In genomic region chr1:55214903-55215193, GRCh38 we compare ENCODE assay signal across 8 cellular contexts. TPM values are rescaled to one million over a fixed set of nuclear protein-coding genes. Genes with fewer than 3 reads are reported as not detected.
A peak's percentile ranks its signal among the peaks of the same experiment; 100 is the strongest.
DNase-seq lines count a peak whose midpoint lies in the region; ATAC-seq, FAIRE-seq and TF ChIP-seq lines count a peak whose summit lies in the region.

No MANE protein-coding gene starts in this region.

- peak overlapping the region; percentile 99 for H4K91ac ChIP-seq in H1 (replicated peaks; ENCODE audit: insufficient read length, low read length)

- H3K14ac ChIP-seq in H1 (ENCODE audit: insufficient read length) = no peak overlapping the region

- peak; percentile 73 for DNase-seq in AG20443 (ENCODE audit: low spot score)
- DNase-seq in SK-MEL-5 (ENCODE audit: low read depth, low spot score) = peak; percentile 9
- DNase-seq in H1 (ENCODE audit: low read depth in 1 of 2, low spot score in 2 of 2) = peak in 1 of 2 experiments; percentile 75
- DNase-seq in tibial artery = peak; percentile 24 to 67
- no peak for DNase-seq in NCI-H226

- H3K4me1 ChIP-seq in H1 (replicated peaks in 1 of 4; ENCODE audit: control insufficient read depth in 3 of 4, insufficient read depth in 4 of 4, low read length in 3 of 4) = peaks cover 0 to 18% (median 10%) of the 10 kb centered on the region in 4 experiments; a peak in 6 of 7 replicates
- H3K4me1 ChIP-seq in mesodermal cell (ENCODE audit: control insufficient read depth, insufficient read depth, low read length, poor library complexity, severe bottlenecking) = peaks cover 28% of the 10 kb centered on the region
- H3K4me1 ChIP-seq in tibial artery = peaks cover 0 to 49% (median 29%) of the 10 kb centered on the region in 4 donors

- H2AFZ ChIP-seq in H1 (ENCODE audit: low read length) = no peak overlapping the region

- TF ChIP-seq CTCF in H1 (IDR thresholded peaks at IDR 0.05; ENCODE audit: control extremely low read depth in 1 of 3, insufficient read depth in 1 of 3, low read depth in 1 of 3, low read length in 3 of 3) (no peak), tibial artery (IDR thresholded peaks at IDR 0.05) (no peak)

- H3K36me3 ChIP-seq in H1 (ENCODE audit: control insufficient read depth in 2 of 4, insufficient read depth in 4 of 4, low read length in 3 of 4) (no peaks in the 10 kb centered on the region; a peak in 1 of 8 replicates), mesodermal cell (ENCODE audit: control insufficient read depth, insufficient read depth, low read length) (no peaks in the 10 kb centered on the region), tibial artery (no peaks in the 10 kb centered on the region)

- peaks cover 4 to 41% of the 10 kb centered on the region in 2 experiments; a peak in 2 of 4 replicates for H3K79me2 ChIP-seq in H1 (ENCODE audit: control insufficient read depth in 1 of 2, insufficient read depth in 2 of 2, low read length in 2 of 2)

- ATAC-seq in GM18870 (IDR thresholded peaks at IDR 0.05; ENCODE audit: unreplicated experiment) (peak; percentile 24), HG03095 (IDR thresholded peaks at IDR 0.05; ENCODE audit: unreplicated experiment) (peak; percentile 20)

- peak overlapping the region; percentile 97 for H4K5ac ChIP-seq in H1 (ENCODE audit: insufficient read length, low read depth, low read length)

- peaks cover 16% of the 10 kb centered on the region for H3K23me2 ChIP-seq in H1 (ENCODE audit: low read depth, low read length)

- peaks cover 7 to 9% of the 10 kb centered on the region in 2 experiments for H4K20me1 ChIP-seq in H1 (replicated peaks in 1 of 2; ENCODE audit: control insufficient read depth in 1 of 2, insufficient read depth in 2 of 2, low read length in 2 of 2)

- H3K23ac ChIP-seq in H1 (ENCODE audit: insufficient read length) = no peak overlapping the region

- WGBS in H1 (ENCODE audit: extremely low coverage in 1 of 2, insufficient coverage in 1 of 2, insufficient read length in 1 of 2, insufficient replicate concordance in 2 of 2, low coverage in 1 of 2, low lambda C conversion rate in 2 of 2, missing lambda C conversion rate in 1 of 2), 2 experiments = 2% methylated on average over 26 of the region's 33 CpGs; no CpG with 5 or more reads in 1 of the 2 experiments
- 0 to 1% methylated on average over 32 to 33 of the region's 33 CpGs for WGBS in mesodermal cell (ENCODE audit: insufficient coverage in 2 of 2), 2 experiments

- peak overlapping the region; percentile 79 for H3K4ac ChIP-seq in H1 (replicated peaks; ENCODE audit: insufficient read length, low read depth, low read length)

- 0 out of 2 replicates have a peak overlapping the region, but pooled peaks have one; percentile 82 for H2BK12ac ChIP-seq in H1 (ENCODE audit: low read depth, low read length)

- H3K9ac ChIP-seq in H1 (replicated peaks in 1 of 4; ENCODE audit: extremely low read depth in 1 of 4, low read depth in 3 of 4, low read length in 3 of 4) = peak overlapping the region; percentile 81 to 99 (median 96)

- FAIRE-seq in H1 (lab: Jason Lieb, UNC) = no peak

- POLR2A ChIA-PET in H1 (lab: Charles Lee; ENCODE audit: partially characterized antibody) = interaction anchor here (0.8 to 4.6 kb wide), 8 partner anchors 9 to 94 kb away, joined by 3 to 24 read pairs (median 5); no protein-coding TSS in a partner anchor

- no peak overlapping the region for H2BK15ac ChIP-seq in H1 (ENCODE audit: low read length)

- H4K8ac ChIP-seq in H1 (ENCODE audit: extremely low read depth, insufficient read depth, low read length) = peak overlapping the region; percentile 100

- H2BK20ac ChIP-seq in H1 (ENCODE audit: low read length) = 0 out of 2 replicates have a peak overlapping the region, but pooled peaks have one; percentile 38

- peak overlapping the region; percentile 75 for H2BK120ac ChIP-seq in H1 (replicated peaks; ENCODE audit: low read depth, low read length)

- TF ChIP-seq RAD21 in H1 (IDR thresholded peaks at IDR 0.05 in 1 of 2, conservative IDR thresholded peaks at IDR 0.05 in 1 of 2; ENCODE audit: low read depth in 2 of 2, low read length in 2 of 2) = no peak

- H3K4me3 ChIP-seq in H1 (ENCODE audit: extremely low read depth in 1 of 4, insufficient read depth in 2 of 4, low read depth in 3 of 4, low read length in 4 of 4) (peak overlapping the region; percentile 60 to 92 (median 78)), mesodermal cell (ENCODE audit: extremely low read depth, insufficient read depth, low read length, poor library complexity, severe bottlenecking) (peak overlapping the region; percentile 74), tibial artery (peak overlapping the region; percentile 84 to 93)

- H3K9me3 ChIP-seq in H1 (ENCODE audit: insufficient read depth in 2 of 2, low read depth in 1 of 2, low read length in 1 of 2) (no peaks in the 10 kb centered on the region), mesodermal cell (ENCODE audit: control insufficient read depth, low read length) (no peaks in the 10 kb centered on the region), tibial artery (no peaks in the 10 kb centered on the region)

- H3K79me1 ChIP-seq in H1 (ENCODE audit: low read depth, low read length) = no peaks in the 10 kb centered on the region

- peak overlapping the region; percentile 100 for H3K18ac ChIP-seq in H1 (ENCODE audit: extremely low read depth, low read length)

- peak overlapping the region; percentile 96 for H2BK5ac ChIP-seq in H1 (ENCODE audit: low read depth, low read length)

- H3K27me3 ChIP-seq in H1 (replicated peaks in 1 of 4; ENCODE audit: control insufficient read depth in 3 of 4, extremely low read depth in 1 of 4, insufficient read depth in 3 of 4, low read length in 3 of 4) = peaks cover 0 to 3% (median 1%) of the 10 kb centered on the region in 4 experiments; a peak in 2 of 7 replicates
- H3K27me3 ChIP-seq in tibial artery = no peaks in the 10 kb centered on the region

- peak overlapping the region; percentile 87 for H3K56ac ChIP-seq in H1 (replicated peaks; ENCODE audit: insufficient read length, low read depth, low read length)

- in situ Hi-C loops in SK-MEL-5 (cut with HindIII; ENCODE audit: low pct_unique_long_range_greater_than_20kb, low sequenced_read_pairs) = no loop called here

- CTCF ChIA-PET in H1 (lab: Charles Lee; ENCODE audit: partially characterized antibody) = interaction anchor here (3.3 kb wide), 1 partner anchor 72 kb away, joined by 13 read pairs; no protein-coding TSS in a partner anchor

- intact Hi-C loops in tibial artery (cut with DNase I; ENCODE audit: low total_unique reads) = no loop called here

- TF ChIP-seq EP300 in H1 (IDR thresholded peaks at IDR 0.05; ENCODE audit: borderline replicate concordance in 1 of 2, low read depth in 2 of 2, low read length in 2 of 2) = no peak

- H2AK5ac ChIP-seq in H1 (ENCODE audit: low read depth, low read length) = no peak overlapping the region

- peak overlapping the region; percentile 81 to 90 for H3K4me2 ChIP-seq in H1 (ENCODE audit: insufficient read depth in 1 of 2, low read depth in 2 of 2, low read length in 2 of 2)

- no peak for TF ChIP-seq POLR2A in H1 (IDR thresholded peaks at IDR 0.05; ENCODE audit: control extremely low read depth in 1 of 2, low read depth in 2 of 2, low read length in 2 of 2)

- H3K27ac ChIP-seq in H1 (ENCODE audit: low read depth, low read length) (peak overlapping the region; percentile 98), mesodermal cell (ENCODE audit: low read depth, low read length, severe bottlenecking) (peak overlapping the region; percentile 91), tibial artery (peak overlapping the region; percentile 97)

TF ChIP-seq in H1, 55 proteins besides CTCF, POLR2A, EP300 and RAD21 (continues in another document):
- TF ChIP-seq CBX8 (IDR thresholded peaks at IDR 0.05; ENCODE audit: borderline replicate concordance, low read depth, low read length) (no peak), CHD2 (IDR thresholded peaks at IDR 0.05; ENCODE audit: low read length) (no peak), CEBPB (IDR thresholded peaks at IDR 0.05; ENCODE audit: low read depth, low read length) (no peak), RNF2 (IDR thresholded peaks at IDR 0.05; ENCODE audit: borderline replicate concordance, low read depth, low read length, missing control alignments, poor library complexity, severe bottlenecking) (peak; percentile 46), SIX5 (IDR thresholded peaks at IDR 0.05; ENCODE audit: low read depth, low read length) (no peak), USF2 (IDR thresholded peaks at IDR 0.05; ENCODE audit: low read length) (no peak), TBP (IDR thresholded peaks at IDR 0.05; ENCODE audit: low read depth, low read length) (no peak), ATF3 (IDR thresholded peaks at IDR 0.05; ENCODE audit: insufficient read depth, low read depth, low read length) (no peak), NRF1 (IDR thresholded peaks at IDR 0.05; ENCODE audit: low read depth, low read length) (no peak), PHF8 (conservative IDR thresholded peaks at IDR 0.05; ENCODE audit: low read depth, low read length) (no peak; the same call in 1 of the 2 replicates), ZNF274 (IDR thresholded peaks at IDR 0.05; ENCODE audit: borderline replicate concordance, extremely low read depth, low read length) (no peak)

RNA-seq across cellular contexts. Expression of gene USP24, which starts 0.3 kb away (rescaled TPM):
- total RNA-seq in SK-MEL-5 (2014; rRNA removed; shearing (Covaris generic)) = 16.7 and 18.0 TPM in 2 replicates
- 10.9 and 11.0 TPM in 2 replicates for polyA plus RNA-seq in SK-MEL-5 (2015; cell fraction: cytosol; rRNA removed)
- polyA plus RNA-seq in SK-MEL-5 (2015; cell fraction: nucleus; rRNA removed) = 26.6 and 46.1 TPM in 2 replicates
- 33.8 and 34.6 TPM in 2 replicates for total RNA-seq in H1 (2021; fragmentation: NEBNext Ultra II Directional; extraction: Animal tissue kit (Norgen Biotek cat#: 25700))
- polyA plus RNA-seq in H1 (2011; rRNA removed) = 7.4 and 11.1 TPM in 2 replicates
- 10.1 TPM for polyA plus RNA-seq in H1 (2011; cell fraction: cytosol; rRNA removed)
- polyA plus RNA-seq in H1 (2011; cell fraction: nucleus; rRNA removed) = 13.1 TPM
- 16.1 to 24.1 TPM (median 16.9 TPM) in 4 replicates for polyA plus RNA-seq in H1 (2012, experiment 1 of 2)
- 1.0 TPM for polyA plus RNA-seq in H1 (2012, experiment 2 of 2)
- polyA plus RNA-seq in H1 (2013, experiment 1 of 2) = 12.8 TPM
- polyA plus RNA-seq in H1 (2013, experiment 2 of 2) = 11.4 TPM
- 50.1 and 60.4 TPM in 2 replicates for polyA minus RNA-seq in H1 (2011; rRNA and poly(A)+ RNA removed)
- 25.6 TPM for polyA minus RNA-seq in H1 (2011; cell fraction: cytosol; rRNA and poly(A)+ RNA removed)
- 64.3 TPM for polyA minus RNA-seq in H1 (2011; cell fraction: nucleus; rRNA and poly(A)+ RNA removed)
- polyA plus RNA-seq in mesodermal cell (2013, experiment 1 of 2) = 20.2 TPM
- 18.5 TPM for polyA plus RNA-seq in mesodermal cell (2013, experiment 2 of 2)
